ENCODE assay signal across 8 cellular contexts in genomic region chr19:18293642-18294466, GRCh38. TPM values are rescaled to one million over a fixed set of nuclear protein-coding genes. Genes with fewer than 3 reads are reported as not detected.
DNase-seq lines count a peak whose midpoint lies in the region; ATAC-seq, FAIRE-seq and TF ChIP-seq lines count a peak whose summit lies in the region.

No MANE protein-coding gene starts in this region.

- H3K27me3 Mint-ChIP-seq in central memory CD8-positive, alpha-beta T cell, result no peaks in the 10 kb centered on the region
- no peaks in the 10 kb centered on the region for H3K27me3 Mint-ChIP-seq in naive B cell

- TF ChIP-seq POLR2A in GM12892 (IDR thresholded peaks at IDR 0.05; ENCODE audit: low read depth, low read length), result no peak

- CTCF ChIA-PET in HEK293T (lab: Yijun Ruan, JAX), result interaction anchor here (2.6 kb wide), 1 partner anchor 14 kb away, joined by 20 read pairs; the partner anchor contains the start of gene JUND

- no peaks in the 10 kb centered on the region for H3K27me3 ChIP-seq in heart right ventricle

- peaks cover 12% of the 10 kb centered on the region for H3K36me3 Mint-ChIP-seq in central memory CD8-positive, alpha-beta T cell (ENCODE audit: insufficient read depth)
- H3K36me3 Mint-ChIP-seq in naive B cell, result no peaks in the 10 kb centered on the region

- no peaks in the 10 kb centered on the region for H3K9me3 ChIP-seq in heart right ventricle

- 55 to 61% methylated on average over 18 of the region's 18 CpGs for WGBS in heart right ventricle, 2 donors

- peak overlapping the region; percentile 86 for H3K4me3 Mint-ChIP-seq in central memory CD8-positive, alpha-beta T cell
- H3K4me3 Mint-ChIP-seq in naive B cell, result peak overlapping the region; percentile 52 to 97 (median 89)

- intact Hi-C loops in heart right ventricle (cut with DNase I) (loop anchor here in 1 of 10 donors (10.0 kb wide), 1 partner anchor 1219 kb away; the partner anchor contains the start of genes HAUS8 and MYO9B), Right ventricle myocardium inferior (cut with DNase I) (no loop called here)

- TF ChIP-seq CTCF in heart right ventricle (IDR thresholded peaks at IDR 0.05), result no peak

- FAIRE-seq in GM12892 (lab: Jason Lieb, UNC), result no peak

- POLR2A ChIA-PET in HEK293T (lab: Yijun Ruan, JAX), result interaction anchor here (1.3 to 5.7 kb wide), 4 partner anchors 14 to 434 kb away, joined by 4 to 120 read pairs (median 18); partner anchors contain the start of genes JUND, LSM4 and RPL18A

- H3K4me3 ChIP-seq in heart right ventricle, result peak overlapping the region in 3 of 10 donors; percentile 64 to 77 (median 70)

- no peaks in the 10 kb centered on the region for H3K9me3 Mint-ChIP-seq in central memory CD8-positive, alpha-beta T cell
- peaks cover 0 to 5% (median 0%) of the 10 kb centered on the region in 7 donors for H3K9me3 Mint-ChIP-seq in naive B cell

- ATAC-seq in heart right ventricle (no peak), Right ventricle myocardium inferior (no peak), naive B cell (ENCODE audit: low read depth in 2 of 2) (no peak), GM18870 (IDR thresholded peaks at IDR 0.05; ENCODE audit: unreplicated experiment) (no peak)
- ATAC-seq in central memory CD8-positive, alpha-beta T cell (replicated peaks; ENCODE audit: extremely low read depth, poor library complexity, severe bottlenecking), result no peak

- H3K4me1 ChIP-seq in heart right ventricle, result peaks cover 3 to 48% (median 26%) of the 10 kb centered on the region in 9 donors

- H3K4me1 Mint-ChIP-seq in central memory CD8-positive, alpha-beta T cell, result peaks cover 61% of the 10 kb centered on the region
- peaks cover 43 to 59% (median 57%) of the 10 kb centered on the region in 3 donors for H3K4me1 Mint-ChIP-seq in naive B cell

- H3K36me3 ChIP-seq in heart right ventricle, result no peaks in the 10 kb centered on the region

- H3K27ac Mint-ChIP-seq in central memory CD8-positive, alpha-beta T cell (ENCODE audit: low read depth), result peak overlapping the region; percentile 93
- H3K27ac Mint-ChIP-seq in naive B cell, result peak overlapping the region; percentile 94 to 100 (median 98)

- DNase-seq in heart right ventricle, result no peak
- no peak for DNase-seq in Right ventricle myocardium inferior (ENCODE audit: missing footprints)
- no peak for DNase-seq in central memory CD8-positive, alpha-beta T cell (ENCODE audit: low spot score in 2 of 2)
- DNase-seq in naive B cell, result no peak
- DNase-seq in NCI-H345 (lab: John Stamatoyannopoulos, UW), result no peak
- no peak for DNase-seq in HEK293T (ENCODE audit: extremely low spot score)
- DNase-seq in GM12892 (ENCODE audit: insufficient read length), result no peak

- peak overlapping the region; percentile 94 to 100 (median 99) for H3K27ac ChIP-seq in heart right ventricle

TF ChIP-seq in HEK293T, 16 proteins besides CTCF, POLR2A, EP300 and RAD21:
- no peak for TF ChIP-seq TARDBP (IDR thresholded peaks at IDR 0.05)
- TF ChIP-seq FOXA1 (IDR thresholded peaks at IDR 0.05), result no peak
- no peak for TF ChIP-seq SP1 (IDR thresholded peaks at IDR 0.05)
- TF ChIP-seq PKNOX1 (IDR thresholded peaks at IDR 0.05), result no peak
- no peak for TF ChIP-seq BHLHE40 (IDR thresholded peaks at IDR 0.05; ENCODE audit: borderline replicate concordance)
- TF ChIP-seq ZNF384 (IDR thresholded peaks at IDR 0.05), result no peak
- TF ChIP-seq FOXM1 (IDR thresholded peaks at IDR 0.05; ENCODE audit: borderline replicate concordance), result no peak
- no peak for TF ChIP-seq CTBP1 (IDR thresholded peaks at IDR 0.05; ENCODE audit: borderline replicate concordance)
- no peak for TF ChIP-seq L3MBTL2 (conservative IDR thresholded peaks at IDR 0.05)
- TF ChIP-seq HDGF (IDR thresholded peaks at IDR 0.05; ENCODE audit: borderline replicate concordance), result no peak
- TF ChIP-seq NFRKB (IDR thresholded peaks at IDR 0.05), result no peak
TF ChIP-seq in HEK293T: peak in this region for 0.

RNA-seq across cellular contexts. Expression of gene JUND, which starts 12.4 kb away (rescaled TPM):
- total RNA-seq in heart right ventricle, result 100 to 1,000 TPM in 9 of 10 donors, 10 to 100 TPM in 1; 93.7 to 195 (median 133) TPM
- polyA plus RNA-seq in heart right ventricle, result 100 to 1,000 TPM; 103 to 278 TPM
- 113 TPM for total RNA-seq in Right ventricle myocardium inferior
- polyA plus RNA-seq in naive B cell (ENCODE audit: low read depth in 6 of 6), result 100 to 1,000 TPM in 4 of 6 donors, 10 to 100 TPM in 2; 46.5 to 325 (median 154) TPM
- polyA plus RNA-seq in GM12892 (2012; ENCODE audit: missing spikeins), result 6.8 TPM

RNA-seq across cellular contexts. Expression of gene IQCN, which starts 19.6 kb away (rescaled TPM):
- total RNA-seq in heart right ventricle (1 to 10 TPM in 5 of 10 donors, under 1 TPM in 5; 0.49 to 1.5 (median 0.96) TPM), Right ventricle myocardium inferior (0.43 TPM)
- polyA plus RNA-seq in heart right ventricle (1 to 10 TPM in 1 of 2 donors, under 1 TPM in 1; 0.17 to 7.8 TPM), naive B cell (ENCODE audit: low read depth in 6 of 6) (1 to 10 TPM in 3 of 6 donors, under 1 TPM in 2, not detected in 1; 0.69 to 1.9 (median 1.1) TPM)
- polyA plus RNA-seq in GM12892 (2012; ENCODE audit: missing spikeins), result 0.68 TPM

RNA-seq across cellular contexts. Expression of gene LSM4, which starts 29.0 kb away (rescaled TPM):
- total RNA-seq in heart right ventricle, result 100 to 1,000 TPM in 1 of 10 donors, 10 to 100 TPM in 9; 73.2 to 114 (median 93.3) TPM
- 100 to 1,000 TPM; 135 to 163 TPM for polyA plus RNA-seq in heart right ventricle
- 106 TPM for total RNA-seq in Right ventricle myocardium inferior
- 100 to 1,000 TPM; 111 to 157 (median 123) TPM for polyA plus RNA-seq in naive B cell (ENCODE audit: low read depth in 6 of 6)
- 105 TPM for polyA plus RNA-seq in GM12892 (2012; ENCODE audit: missing spikeins)

RNA-seq across cellular contexts. Expression of gene PGPEP1, which starts 46.5 kb away (rescaled TPM):
- total RNA-seq in heart right ventricle, result 10 to 100 TPM; 36.0 to 61.3 (median 46.8) TPM
- 10 to 100 TPM; 10.0 to 27.2 TPM for polyA plus RNA-seq in heart right ventricle
- 29.3 TPM for total RNA-seq in Right ventricle myocardium inferior
- polyA plus RNA-seq in naive B cell (ENCODE audit: low read depth in 6 of 6), result 10 to 100 TPM in 2 of 6 donors, 1 to 10 TPM in 4; 4.0 to 11.8 (median 8.0) TPM
- polyA plus RNA-seq in GM12892 (2012; ENCODE audit: missing spikeins), result 16.7 TPM
